Comparison of ENCODE assay signal across 8 cellular contexts in the genomic region with DNA sequence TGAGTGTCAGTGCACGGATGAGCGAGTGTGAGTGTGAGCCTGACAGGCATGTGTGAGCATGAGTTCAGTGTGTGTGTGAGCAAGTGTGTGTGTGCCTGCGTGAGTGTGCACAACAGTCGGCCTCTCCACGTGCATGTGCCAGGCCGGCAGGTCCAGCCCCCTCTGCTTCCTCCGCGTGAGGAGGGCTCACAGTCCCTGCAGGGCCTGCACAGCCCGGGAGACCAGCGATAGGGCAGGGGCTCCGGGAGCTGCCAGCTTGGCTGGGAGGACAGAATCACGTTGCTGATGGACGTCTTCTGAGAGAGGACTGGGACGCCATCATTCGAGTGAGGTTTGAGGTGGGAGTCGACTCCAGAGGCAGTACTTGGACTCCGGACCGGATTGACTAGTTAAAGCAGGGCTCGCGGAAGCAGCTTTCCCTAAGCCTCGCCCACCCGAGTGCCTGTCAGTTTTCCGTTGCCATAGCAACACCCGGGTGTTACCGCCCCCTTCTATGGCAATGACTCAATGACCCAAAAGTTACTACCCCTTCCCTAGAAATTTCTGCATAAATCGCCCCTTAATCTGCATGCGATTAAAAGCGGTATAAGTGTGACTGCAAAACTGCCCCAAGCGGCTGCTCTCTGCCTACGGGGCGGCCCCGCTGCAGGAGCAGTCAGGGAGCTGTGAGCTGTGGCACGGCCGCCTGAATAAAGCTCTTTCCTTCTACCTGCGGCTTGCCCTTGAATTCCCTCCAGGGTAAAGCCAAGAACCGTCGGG. TPM values are rescaled to one million over a fixed set of nuclear protein-coding genes. Genes with fewer than 3 reads are reported as not detected.
DNase-seq lines count a peak whose midpoint lies in the region; ATAC-seq and TF ChIP-seq lines count a peak whose summit lies in the region.

No MANE protein-coding gene starts in this region.

- no peak overlapping the region for H3K27ac ChIP-seq in fibroblast of lung (ENCODE audit: insufficient read depth, low read length)
- peak overlapping the region; percentile 33 for H3K27ac ChIP-seq in naive thymus-derived CD4-positive, alpha-beta T cell (ENCODE audit: low read depth, low read length)

- H3K9me3 ChIP-seq in fibroblast of lung (ENCODE audit: control insufficient read depth, insufficient read depth, low read depth, low read length) = no peaks in the 10 kb centered on the region
- no peaks in the 10 kb centered on the region for H3K9me3 ChIP-seq in naive thymus-derived CD4-positive, alpha-beta T cell (ENCODE audit: control insufficient read depth in 2 of 3, low read length in 3 of 3)

- peak overlapping the region; percentile 53 for H3K9ac ChIP-seq in fibroblast of lung (ENCODE audit: insufficient read depth, low read length)

- peak overlapping the region; percentile 83 for H3K4me2 ChIP-seq in fibroblast of lung (ENCODE audit: extremely low read depth, insufficient read depth, low read length)

- H3K36me3 ChIP-seq in fibroblast of lung (ENCODE audit: control insufficient read depth, insufficient read depth, low read length) = no peaks in the 10 kb centered on the region
- no peaks in the 10 kb centered on the region for H3K36me3 ChIP-seq in naive thymus-derived CD4-positive, alpha-beta T cell (ENCODE audit: control insufficient read depth in 2 of 3, insufficient read depth in 3 of 3, low read length in 3 of 3)

- H3K4me1 ChIP-seq in fibroblast of lung (ENCODE audit: control insufficient read depth, extremely low read depth, insufficient read depth, low read length) = peaks cover 2% of the 10 kb centered on the region
- H3K4me1 ChIP-seq in naive thymus-derived CD4-positive, alpha-beta T cell (ENCODE audit: control insufficient read depth in 2 of 2, insufficient read depth in 2 of 2, low read length in 2 of 2) = peaks cover 0 to 3% of the 10 kb centered on the region in 2 donors

- H3K4me3 ChIP-seq in fibroblast of lung (replicated peaks in 1 of 4; ENCODE audit: control extremely low read depth in 1 of 4, insufficient read depth in 1 of 4, low read depth in 3 of 4, low read length in 4 of 4) = peak overlapping the region; percentile 55 to 78 (median 64)
- peak overlapping the region; percentile 64 for H3K4me3 ChIP-seq in naive thymus-derived CD4-positive, alpha-beta T cell (ENCODE audit: low read length)

- H3K9me3 Mint-ChIP-seq in Calu3 (ENCODE audit: low read depth, unreplicated experiment) = peaks cover 3% of the 10 kb centered on the region
- no peaks in the 10 kb centered on the region for H3K9me3 Mint-ChIP-seq in activated T-cell treated with anti-CD3 and anti-CD28 coated beads, Interleukin-2, amount 50 U/mL, for 24 hours
- peaks cover 0 to 4% (median 0%) of the 10 kb centered on the region in 11 donors for H3K9me3 Mint-ChIP-seq in naive thymus-derived CD4-positive, alpha-beta T cell

- DNase-seq in Calu3 (peak; percentile 72), NCI-H1092 (lab: John Stamatoyannopoulos, UW) (peak; percentile 18), fibroblast of lung (ENCODE audit: low read depth in 2 of 2) (peak; percentile 71 to 78), COR-L47 (lab: John Stamatoyannopoulos, UW) (no peak)
- peak; percentile 81 for DNase-seq in activated T-cell treated with anti-CD3 and anti-CD28 coated beads, Interleukin-2, amount 50 U/mL, for 24 hours
- DNase-seq in naive thymus-derived CD4-positive, alpha-beta T cell = peak in 8 of 9 donors; percentile 31 to 72 (median 60)
- peak; percentile 43 to 58 for DNase-seq in stimulated activated CD8-positive, alpha-beta memory T cell treated with anti-CD3 and anti-CD28 coated beads, Interleukin-7, amount 100 ng/mL, for 4 hours (ENCODE audit: low read depth in 2 of 2)

- peaks cover 14% of the 10 kb centered on the region for H3K36me3 Mint-ChIP-seq in Calu3 (ENCODE audit: insufficient read depth, unreplicated experiment)
- H3K36me3 Mint-ChIP-seq in activated T-cell treated with anti-CD3 and anti-CD28 coated beads, Interleukin-2, amount 50 U/mL, for 24 hours (ENCODE audit: low read depth) = no peaks in the 10 kb centered on the region
- no peaks in the 10 kb centered on the region for H3K36me3 Mint-ChIP-seq in naive thymus-derived CD4-positive, alpha-beta T cell

- no TSS peak for BruUV-seq in Calu3 (replicated peaks; lab: Mats Ljungman, UMichigan)

- no peaks in the 10 kb centered on the region for H4K20me1 ChIP-seq in fibroblast of lung (ENCODE audit: control insufficient read depth, extremely low read depth, insufficient read depth, low read length)

- CTCF ChIA-PET in Calu3 (lab: Charles Lee) = no interaction called here
- CTCF ChIA-PET in naive thymus-derived CD4-positive, alpha-beta T cell (lab: Charles Lee) = no interaction called here

- intact Hi-C loops in Calu3 (cut with micrococcal nuclease; ENCODE audit: unreplicated experiment) = no loop called here
- intact Hi-C loops in naive thymus-derived CD4-positive, alpha-beta T cell (cut with micrococcal nuclease) = no loop called here

- H3K27ac Mint-ChIP-seq in Calu3 (ENCODE audit: unreplicated experiment) = no peak overlapping the region
- peak overlapping the region; percentile 91 for H3K27ac Mint-ChIP-seq in activated T-cell treated with anti-CD3 and anti-CD28 coated beads, Interleukin-2, amount 50 U/mL, for 24 hours
- peak overlapping the region in 8 of 9 donors; percentile 2 to 84 (median 63) for H3K27ac Mint-ChIP-seq in naive thymus-derived CD4-positive, alpha-beta T cell

- H3K79me2 ChIP-seq in fibroblast of lung (ENCODE audit: control insufficient read depth, insufficient read depth, low read length) = no peaks in the 10 kb centered on the region

- H3K4me1 Mint-ChIP-seq in Calu3 (ENCODE audit: low read depth, unreplicated experiment) = no peaks in the 10 kb centered on the region
- H3K4me1 Mint-ChIP-seq in activated T-cell treated with anti-CD3 and anti-CD28 coated beads, Interleukin-2, amount 50 U/mL, for 24 hours (ENCODE audit: low read depth) = peaks cover 32% of the 10 kb centered on the region
- H3K4me1 Mint-ChIP-seq in naive thymus-derived CD4-positive, alpha-beta T cell = peaks cover 7 to 27% (median 17%) of the 10 kb centered on the region in 7 donors

- H3K27me3 Mint-ChIP-seq in Calu3 (ENCODE audit: unreplicated experiment) = peaks cover 16% of the 10 kb centered on the region
- peaks cover 41% of the 10 kb centered on the region for H3K27me3 Mint-ChIP-seq in activated T-cell treated with anti-CD3 and anti-CD28 coated beads, Interleukin-2, amount 50 U/mL, for 24 hours
- H3K27me3 Mint-ChIP-seq in naive thymus-derived CD4-positive, alpha-beta T cell = peaks cover 5 to 29% (median 18%) of the 10 kb centered on the region in 5 donors

- peak; percentile 71 for ATAC-seq in GM21528 (IDR thresholded peaks at IDR 0.05; ENCODE audit: low FRiP score, unreplicated experiment)
- ATAC-seq in naive thymus-derived CD4-positive, alpha-beta T cell = peak; percentile 68

- H3K4me3 Mint-ChIP-seq in Calu3 (ENCODE audit: low read depth, unreplicated experiment) = peak overlapping the region; percentile 84
- H3K4me3 Mint-ChIP-seq in activated T-cell treated with anti-CD3 and anti-CD28 coated beads, Interleukin-2, amount 50 U/mL, for 24 hours = peak overlapping the region; percentile 78
- H3K4me3 Mint-ChIP-seq in naive thymus-derived CD4-positive, alpha-beta T cell = peak overlapping the region; percentile 87 to 99 (median 94)

- peaks cover 2% of the 10 kb centered on the region for H3K27me3 ChIP-seq in fibroblast of lung (ENCODE audit: control insufficient read depth, insufficient read depth, low read length)
- H3K27me3 ChIP-seq in naive thymus-derived CD4-positive, alpha-beta T cell (ENCODE audit: control insufficient read depth in 2 of 2, insufficient read depth in 2 of 2, low read length in 2 of 2) = no peaks in the 10 kb centered on the region

- H2AFZ ChIP-seq in fibroblast of lung (ENCODE audit: low read length) = peak overlapping the region; percentile 87

- TF ChIP-seq CTCF in Calu3 (IDR thresholded peaks at IDR 0.05; ENCODE audit: unreplicated experiment) (no peak), fibroblast of lung (conservative IDR thresholded peaks at IDR 0.05 in 1 of 2, IDR thresholded peaks at IDR 0.05 in 1 of 2; ENCODE audit: low read depth in 1 of 2, low read length in 2 of 2) (peak in 1 of 2 donors; percentile 12)

- POLR2A ChIA-PET in naive thymus-derived CD4-positive, alpha-beta T cell (lab: Charles Lee) = interaction anchor here (0.6 kb wide), 1 partner anchor 34 kb away, joined by 3 read pairs; no protein-coding TSS in a partner anchor

RNA-seq across cellular contexts. Expression of a gene that starts 19.7 kb away (rescaled TPM):
- total RNA-seq in Calu3 (2022) (not detected in 2 replicates), fibroblast of lung (0.26 and 0.66 TPM in 2 replicates)
- 0.25 and 0.64 TPM in 2 replicates for polyA plus RNA-seq in fibroblast of lung
- 0.56 and 0.60 TPM in 2 replicates for polyA plus RNA-seq in fibroblast of lung (2012)
- polyA minus RNA-seq in fibroblast of lung (ENCODE audit: low replicate concordance) = 2.6 TPM in 1 of 2 replicates, not detected in the other
- total RNA-seq in naive thymus-derived CD4-positive, alpha-beta T cell = under 1 TPM in 1 of 5 experiments, not detected in 4; 0.05 TPM
- polyA plus RNA-seq in naive thymus-derived CD4-positive, alpha-beta T cell = not detected
